9 cellular contexts compared by ENCODE assay signal in the genomic region with DNA sequence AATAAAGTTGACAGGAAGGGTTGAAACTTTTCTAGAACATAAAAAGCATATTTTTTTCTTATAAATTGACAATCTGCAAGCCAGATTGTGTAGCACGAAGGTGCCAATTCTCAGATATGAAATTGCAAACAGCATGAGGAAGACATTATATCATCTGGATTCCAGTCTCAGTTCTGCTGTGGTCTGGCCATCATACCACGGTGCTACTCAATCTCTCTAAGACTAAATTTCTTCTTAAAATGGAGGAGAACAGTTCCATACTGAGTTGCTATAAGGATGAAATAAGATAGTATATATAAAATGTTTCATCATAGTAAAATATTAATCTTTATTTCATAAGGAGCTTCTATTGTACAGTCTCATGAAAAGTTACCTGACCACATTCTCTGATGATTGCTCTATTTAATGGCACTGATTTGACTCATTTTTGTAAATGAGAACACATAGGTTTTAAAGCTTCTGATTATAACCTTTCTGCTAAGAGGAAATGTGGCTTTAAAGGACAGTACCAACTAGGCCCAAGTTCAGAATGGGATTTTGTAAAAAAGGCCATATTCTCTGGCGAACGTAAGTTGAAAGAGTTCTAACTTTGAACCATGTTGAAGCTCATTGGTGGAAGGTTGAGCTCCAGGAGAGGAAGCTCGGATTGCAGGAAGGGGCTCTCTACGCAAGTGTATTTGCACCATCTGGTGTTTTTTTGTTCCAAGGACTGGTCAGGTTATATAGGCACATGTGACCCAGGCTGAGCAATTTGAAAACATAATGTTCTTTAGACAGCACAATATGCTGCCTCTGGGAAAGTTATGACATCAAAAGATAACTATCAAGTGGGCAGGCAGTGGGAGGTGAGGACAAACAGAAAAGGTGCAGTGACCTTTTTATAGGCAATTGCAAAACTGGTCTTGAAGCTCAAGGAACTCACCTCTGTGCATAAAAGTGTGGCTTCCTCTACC.
A peak's percentile ranks its signal among the peaks of the same experiment; 100 is the strongest.
DNase-seq lines count a peak whose midpoint lies in the region; ATAC-seq and TF ChIP-seq lines count a peak whose summit lies in the region.
"Had no signal": no experiment of that assay in that cellular context is flagged by ENCODE, and none has a peak within 500 bp of the region (broad histone marks: within the 10 kb centered on the region; RNA-seq: fewer than 3 reads in every experiment).

No MANE protein-coding gene starts in this region.

- in situ Hi-C loops in G401 (cut with HindIII; ENCODE audit: low sequenced_read_pairs): no loop called here

- peak overlapping the region; percentile 65 for H3K4me2 ChIP-seq in osteoblast (ENCODE audit: insufficient read depth, low read length)

- peak; percentile 39 for DNase-seq in G401 (ENCODE audit: low spot score)
- peak; percentile 7 for DNase-seq in NCI-H446 treated with DMSO at 0.1 percent for 48 hours (lab: John Stamatoyannopoulos, UW)
- DNase-seq in epithelial cell of esophagus (ENCODE audit: low read depth): peak; percentile 74
- DNase-seq in osteoblast (ENCODE audit: insufficient read length, low spot score, missing footprints): no peak
- no peak for DNase-seq in NK-92 treated with Interleukin-12 subunit alpha and Interleukin-12 subunit beta, amount 100 ng/mL, for 24 hours (lab: John Stamatoyannopoulos, UW)
- DNase-seq in superior temporal gyrus (ENCODE audit: extremely low spot score): no peak
- DNase-seq: posterior cingulate gyrus had no signal

- H3K79me2 ChIP-seq in osteoblast (ENCODE audit: insufficient read depth, low read length): no peaks in the 10 kb centered on the region

- no peaks in the 10 kb centered on the region for H4K20me1 ChIP-seq in osteoblast (ENCODE audit: insufficient read depth, low read length)

- H3K4me3 ChIP-seq in epithelial cell of esophagus (ENCODE audit: low read length): no peak overlapping the region
- H3K4me3 ChIP-seq in osteoblast (ENCODE audit: insufficient read depth, low read length): no peak overlapping the region

- no peaks in the 10 kb centered on the region for H3K9me3 ChIP-seq in osteoblast (ENCODE audit: low read depth, low read length)

- H3K27ac ChIP-seq in osteoblast (ENCODE audit: low read depth, low read length): peak overlapping the region; percentile 77

- no peak overlapping the region for H2AFZ ChIP-seq in osteoblast (ENCODE audit: low read length)

- TF ChIP-seq CTCF in epithelial cell of esophagus (IDR thresholded peaks at IDR 0.05; ENCODE audit: insufficient read depth, low read depth, low read length, missing control alignments) (no peak), osteoblast (IDR thresholded peaks at IDR 0.05; ENCODE audit: extremely low read depth, low read depth, low read length) (no peak)

- ATAC-seq in GM18498 (IDR thresholded peaks at IDR 0.05; ENCODE audit: unreplicated experiment) (no peak), HG03469 (IDR thresholded peaks at IDR 0.05; ENCODE audit: unreplicated experiment) (no peak)

- H3K4me1 ChIP-seq in osteoblast (ENCODE audit: insufficient read depth, low read length): peaks cover 38% of the 10 kb centered on the region

- no peaks in the 10 kb centered on the region for H3K36me3 ChIP-seq in osteoblast (ENCODE audit: insufficient read depth, low read length)

- H3K27me3 ChIP-seq in osteoblast (ENCODE audit: insufficient read depth, low read length): no peaks in the 10 kb centered on the region

Comparison
In these comparisons a context has a peak if more than half of its experiments do, and no peak if none do; other contexts are left out.
1. DNase-seq: peak in G401 (single experiment), NCI-H446 treated with DMSO at 0.1 percent for 48 hours (single experiment) and epithelial cell of esophagus (single experiment); none in osteoblast (single experiment), NK-92 treated with Interleukin-12 subunit alpha and Interleukin-12 subunit beta, amount 100 ng/mL, for 24 hours (single experiment) and superior temporal gyrus (single experiment).